In genomic region chr20:62832212-62832922, GRCh38 we compare ENCODE assay signal across 2 cellular contexts.
TF ChIP-seq lines count a peak whose summit lies in the region.

No MANE protein-coding gene starts in this region.

TF ChIP-seq in SK-N-SH, 30 proteins besides CTCF, POLR2A, EP300 and RAD21 (continued from another document):
- TF ChIP-seq REST (IDR thresholded peaks at IDR 0.05; ENCODE audit: low read depth, low read length) (no peak), CHD2 (IDR thresholded peaks at IDR 0.05; ENCODE audit: low read length, partially characterized antibody) (no peak), NRF1 (IDR thresholded peaks at IDR 0.05; ENCODE audit: low read depth, low read length) (no peak), ELF1 (IDR thresholded peaks at IDR 0.05) (no peak), JUND (IDR thresholded peaks at IDR 0.05) (no peak), MXI1 (IDR thresholded peaks at IDR 0.05; ENCODE audit: low read depth, low read length) (no peak), FOSL2 (IDR thresholded peaks at IDR 0.05; ENCODE audit: borderline replicate concordance, low read depth) (no peak), MEF2A (IDR thresholded peaks at IDR 0.05; ENCODE audit: borderline replicate concordance, low read depth) (no peak), TEAD4 (IDR thresholded peaks at IDR 0.05; ENCODE audit: borderline replicate concordance, insufficient read depth) (no peak), USF1 (IDR thresholded peaks at IDR 0.05; ENCODE audit: borderline replicate concordance, low read depth) (no peak), NFIC (IDR thresholded peaks at IDR 0.05; ENCODE audit: borderline replicate concordance) (no peak), GABPA (IDR thresholded peaks at IDR 0.05; ENCODE audit: low read depth) (no peak), FOXJ3 (CRISPR knock-in tag; IDR thresholded peaks at IDR 0.05) (no peak), YY1 (IDR thresholded peaks at IDR 0.05; ENCODE audit: low read depth) (no peak), PBX3 (IDR thresholded peaks at IDR 0.05) (no peak)

TF ChIP-seq in SK-N-SH treated with all-trans-retinoic acid at 6 μM for 48 hours, 23 proteins besides CTCF, POLR2A, EP300 and RAD21 (continued from another document):
- TF ChIP-seq ARNTL (CRISPR knock-in tag; IDR thresholded peaks at IDR 0.05; ENCODE audit: borderline replicate concordance, low read depth) (no peak), TCF4 (CRISPR knock-in tag; IDR thresholded peaks at IDR 0.05; ENCODE audit: borderline replicate concordance) (no peak), ZC3H10 (CRISPR knock-in tag; IDR thresholded peaks at IDR 0.05) (no peak), BACH2 (CRISPR knock-in tag; IDR thresholded peaks at IDR 0.05; ENCODE audit: borderline replicate concordance) (no peak)
